Comparison of ENCODE assay signal across 10 cellular contexts in the genomic region with DNA sequence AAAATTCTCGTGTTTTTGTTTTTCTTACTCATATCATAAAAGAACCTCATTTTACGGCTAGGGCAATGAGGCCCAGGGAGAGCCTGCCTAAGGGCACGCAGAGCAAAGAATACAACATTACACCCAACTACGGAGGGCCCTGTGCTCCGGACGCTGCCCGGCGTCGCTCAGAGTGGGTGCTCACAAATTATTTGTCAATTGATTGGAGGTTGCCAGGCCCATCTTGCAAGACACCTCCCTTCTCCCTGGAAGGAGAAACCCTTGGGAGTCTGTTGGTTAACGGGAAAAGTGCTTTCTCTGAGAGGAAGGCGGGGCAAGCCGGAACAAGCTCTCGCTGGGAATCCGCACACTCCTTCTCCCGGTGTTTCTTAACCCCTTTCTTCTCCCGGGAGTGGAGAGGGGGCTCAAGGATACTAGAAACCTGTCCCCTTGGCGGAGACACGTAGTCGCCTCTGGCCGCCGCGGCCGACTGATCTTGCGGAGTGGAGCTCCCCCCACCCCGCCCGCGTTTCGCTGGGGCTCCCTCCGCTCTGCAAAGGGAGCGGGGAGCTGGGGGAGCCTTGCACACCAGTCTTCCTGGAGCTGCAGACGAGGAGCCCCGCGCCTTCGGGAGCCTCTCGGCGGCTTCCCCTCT.
A peak's percentile ranks its signal among the peaks of the same experiment; 100 is the strongest.
DNase-seq lines count a peak whose midpoint lies in the region; ATAC-seq and TF ChIP-seq lines count a peak whose summit lies in the region.
"Had no signal": no experiment of that assay in that cellular context is flagged by ENCODE, and none has a peak within 500 bp of the region (broad histone marks: within the 10 kb centered on the region; RNA-seq: fewer than 3 reads in every experiment).

No MANE protein-coding gene starts in this region.

- H3K9me3 Mint-ChIP-seq in natural killer cell (no peaks in the 10 kb centered on the region), CD14-positive monocyte (peaks cover 0 to 13% (median 5%) of the 10 kb centered on the region in 7 donors)
- H3K9me3 Mint-ChIP-seq in activated CD4-positive, alpha-beta T cell treated with anti-CD3 and anti-CD28 coated beads, Interleukin-2, amount 10 ng/mL, durations not matched to agents 24 days and 14 days, result no peaks in the 10 kb centered on the region

- peaks cover 89% of the 10 kb centered on the region for H3K27me3 ChIP-seq in transverse colon

- peak in 1 of 3 donors; percentile 13 for ATAC-seq in natural killer cell

- intact Hi-C loops in natural killer cell (cut with micrococcal nuclease) (no loop called here), transverse colon (cut with DNase I; ENCODE audit: low total_unique reads) (no loop called here), CD14-positive monocyte (cut with micrococcal nuclease) (no loop called here)
- intact Hi-C loops in activated CD4-positive, alpha-beta T cell treated with anti-CD3 and anti-CD28 coated beads, Interleukin-2, amount 10 ng/mL, durations not matched to agents 24 days and 14 days (cut with micrococcal nuclease), result no loop called here

- H3K4me1 Mint-ChIP-seq in natural killer cell (peaks cover 0 to 7% of the 10 kb centered on the region in 2 donors), CD14-positive monocyte (no peaks in the 10 kb centered on the region)
- no peaks in the 10 kb centered on the region for H3K4me1 Mint-ChIP-seq in activated CD4-positive, alpha-beta T cell treated with anti-CD3 and anti-CD28 coated beads, Interleukin-2, amount 10 ng/mL, durations not matched to agents 24 days and 14 days

- H3K27me3 Mint-ChIP-seq in natural killer cell (ENCODE audit: low read depth in 2 of 2), result peaks cover 29 to 65% of the 10 kb centered on the region in 2 donors
- peaks cover 44 to 52% (median 50%) of the 10 kb centered on the region in 3 donors for H3K27me3 Mint-ChIP-seq in CD14-positive monocyte (ENCODE audit: low read depth in 3 of 3)
- H3K27me3 Mint-ChIP-seq in activated CD4-positive, alpha-beta T cell treated with anti-CD3 and anti-CD28 coated beads, Interleukin-2, amount 10 ng/mL, durations not matched to agents 24 days and 14 days, result peaks cover 46% of the 10 kb centered on the region

- TF ChIP-seq CTCF in foreskin fibroblast (IDR thresholded peaks at IDR 0.05; ENCODE audit: low read depth, low read length) (no peak), natural killer cell (IDR thresholded peaks at IDR 0.05) (no peak), transverse colon (IDR thresholded peaks at IDR 0.05) (no peak), CD14-positive monocyte (IDR thresholded peaks at IDR 0.05) (no peak)

- TF ChIP-seq POLR2A in transverse colon (IDR thresholded peaks at IDR 0.05), result no peak

- peak; percentile 7 for DNase-seq in NCI-H1105 treated with DMSO at 0.1 percent for 48 hours (lab: John Stamatoyannopoulos, UW)
- DNase-seq in NCI-H1105 (lab: John Stamatoyannopoulos, UW), result no peak
- peak in 1 of 2 donors; percentile 1 for DNase-seq in foreskin fibroblast
- no peak for DNase-seq in natural killer cell
- no peak for DNase-seq in transverse colon
- no peak for DNase-seq in CD14-positive monocyte (ENCODE audit: low spot score)
- DNase-seq in activated CD4-positive, alpha-beta T cell treated with anti-CD3 and anti-CD28 coated beads, Interleukin-2, amount 10 ng/mL, durations not matched to agents 24 days and 14 days, result no peak
- no peak for DNase-seq in A172 (ENCODE audit: low spot score)
- DNase-seq: 8988T; activated T-cell treated with anti-CD3 and anti-CD28 coated beads, Interleukin-2, amount 50 U/mL, for 72 hours had no signal

- in situ Hi-C loops in transverse colon (cut with MboI; ENCODE audit: low pct_ligation_motif_present in 1 of 4, low pct_unique_long_range_greater_than_20kb in 1 of 4, low sequenced_read_pairs in 3 of 4), result no loop called here

- H3K9me3 ChIP-seq in transverse colon, result no peaks in the 10 kb centered on the region

- H3K4me1 ChIP-seq in transverse colon, result peaks cover 10 to 26% (median 23%) of the 10 kb centered on the region in 4 donors

- H3K4me3 Mint-ChIP-seq in natural killer cell (peak overlapping the region; percentile 25), CD14-positive monocyte (peak overlapping the region in 1 of 2 donors; percentile 76)
- no peak overlapping the region for H3K4me3 Mint-ChIP-seq in activated CD4-positive, alpha-beta T cell treated with anti-CD3 and anti-CD28 coated beads, Interleukin-2, amount 10 ng/mL, durations not matched to agents 24 days and 14 days

- no peaks in the 10 kb centered on the region for H3K36me3 ChIP-seq in transverse colon

- no peak overlapping the region for H3K27ac ChIP-seq in transverse colon

- H3K36me3 Mint-ChIP-seq in natural killer cell, result no peaks in the 10 kb centered on the region
- H3K36me3 Mint-ChIP-seq in CD14-positive monocyte, result no peaks in the 10 kb centered on the region
- H3K36me3 Mint-ChIP-seq in activated CD4-positive, alpha-beta T cell treated with anti-CD3 and anti-CD28 coated beads, Interleukin-2, amount 10 ng/mL, durations not matched to agents 24 days and 14 days (ENCODE audit: low read depth), result no peaks in the 10 kb centered on the region

- no peak overlapping the region for H3K27ac Mint-ChIP-seq in natural killer cell
- no peak overlapping the region for H3K27ac Mint-ChIP-seq in CD14-positive monocyte
- H3K27ac Mint-ChIP-seq in activated CD4-positive, alpha-beta T cell treated with anti-CD3 and anti-CD28 coated beads, Interleukin-2, amount 10 ng/mL, durations not matched to agents 24 days and 14 days, result no peak overlapping the region
- H3K27ac Mint-ChIP-seq: activated T-cell treated with anti-CD3 and anti-CD28 coated beads, Interleukin-2, amount 50 U/mL, for 72 hours had no signal

- H3K4me3 ChIP-seq in foreskin fibroblast (ENCODE audit: low read depth in 1 of 2, low read length in 2 of 2) (peak overlapping the region; percentile 2 to 41), transverse colon (peak overlapping the region in 3 of 4 donors; percentile 26 to 55 (median 39))

- no peak for TF ChIP-seq EP300 in transverse colon (IDR thresholded peaks at IDR 0.05; ENCODE audit: low read depth)

- WGBS in transverse colon (ENCODE audit: low coverage in 1 of 2), 2 donors, result 4 to 10% methylated on average over 9 to 31 of the region's 36 CpGs
